8 cellular contexts compared by ENCODE assay signal in genomic region chr14:23555882-23556699, GRCh38. TPM values are rescaled to one million over a fixed set of nuclear protein-coding genes. Genes with fewer than 3 reads are reported as not detected.
A peak's percentile ranks its signal among the peaks of the same experiment; 100 is the strongest.
DNase-seq lines count a peak whose midpoint lies in the region; ATAC-seq and TF ChIP-seq lines count a peak whose summit lies in the region.

THTPA (plus strand) TSS chr14:23556271; CDS start chr14:23556758, 487 bp downstream.

- H4K20me1 ChIP-seq in BLaER1 = peaks cover 25% of the 10 kb centered on the region

- POLR2A ChIA-PET in activated CD4-positive, alpha-beta T cell treated with anti-CD3 and anti-CD28 coated beads, Interleukin-2, amount 10 ng/mL, durations not matched to agents 7 days and 5 days (lab: Charles Lee) = interaction anchor here (0.6 kb wide), 3 partner anchors 13 to 790 kb away, joined by 3 to 8 read pairs (median 3); no protein-coding TSS in a partner anchor

- WGBS in liver = 1% methylated on average over 54 of the region's 54 CpGs

- TF ChIP-seq RAD21 in liver (IDR thresholded peaks at IDR 0.05) = no peak

- no peaks in the 10 kb centered on the region for H3K9me3 Mint-ChIP-seq in activated CD4-positive, alpha-beta T cell treated with anti-CD3 and anti-CD28 coated beads, Interleukin-2, amount 10 ng/mL, durations not matched to agents 7 days and 5 days

- H3K36me3 Mint-ChIP-seq in activated CD4-positive, alpha-beta T cell treated with anti-CD3 and anti-CD28 coated beads, Interleukin-2, amount 10 ng/mL, durations not matched to agents 7 days and 5 days (ENCODE audit: low read depth) = peaks cover 23% of the 10 kb centered on the region

- H3K4me1 ChIP-seq in BLaER1 (peaks cover 39% of the 10 kb centered on the region), liver (ENCODE audit: control insufficient read depth in 4 of 4, insufficient read depth in 4 of 4, low read length in 3 of 4) (peaks cover 4 to 25% (median 18%) of the 10 kb centered on the region in 4 donors)

- ATAC-seq in GM19328 (IDR thresholded peaks at IDR 0.05; ENCODE audit: unreplicated experiment) (peak; percentile 86), HG03469 (IDR thresholded peaks at IDR 0.05; ENCODE audit: unreplicated experiment) (peak; percentile 75)

- H3K27ac Mint-ChIP-seq in activated CD4-positive, alpha-beta T cell treated with anti-CD3 and anti-CD28 coated beads, Interleukin-2, amount 10 ng/mL, durations not matched to agents 7 days and 5 days = peak within 1 kb of the TSS; percentile 96

- H3K9me3 ChIP-seq in BLaER1 (no peaks in the 10 kb centered on the region), liver (ENCODE audit: control insufficient read depth in 4 of 4, low read length in 3 of 4) (no peaks in the 10 kb centered on the region)

- DNase-seq in NCI-H69 (lab: John Stamatoyannopoulos, UW) = peak; percentile 97
- peak; percentile 96 for DNase-seq in activated CD4-positive, alpha-beta T cell treated with anti-CD3 and anti-CD28 coated beads, Interleukin-2, amount 10 ng/mL, durations not matched to agents 7 days and 5 days
- DNase-seq in dedifferentiated amniotic fluid mesenchymal stem cell (ENCODE audit: extremely low spot score) = peak; percentile 86
- DNase-seq in stimulated activated CD4-positive, alpha-beta T cell treated with anti-CD3 and anti-CD28 coated beads, Interleukin-4, amount 100 ng/mL, for 1 hour = peak; percentile 93

- H3K4me2 ChIP-seq in BLaER1 = peak within 1 kb of the TSS; percentile 94

- peaks cover 49% of the 10 kb centered on the region for H3K4me1 Mint-ChIP-seq in activated CD4-positive, alpha-beta T cell treated with anti-CD3 and anti-CD28 coated beads, Interleukin-2, amount 10 ng/mL, durations not matched to agents 7 days and 5 days

- CTCF ChIA-PET in activated CD4-positive, alpha-beta T cell treated with anti-CD3 and anti-CD28 coated beads, Interleukin-2, amount 10 ng/mL, durations not matched to agents 7 days and 5 days (lab: Charles Lee) = interaction anchor here (1.0 to 8.6 kb wide), 3 partner anchors 16 to 398 kb away, joined by 3 to 96 read pairs (median 6); partner anchors contain the start of gene DHRS4

- H3K9ac ChIP-seq in BLaER1 (peak within 1 kb of the TSS; percentile 89), liver (ENCODE audit: low read depth in 1 of 2, low read length in 2 of 2) (peak within 1 kb of the TSS; percentile 40 to 80)

- no peaks in the 10 kb centered on the region for H3K27me3 Mint-ChIP-seq in activated CD4-positive, alpha-beta T cell treated with anti-CD3 and anti-CD28 coated beads, Interleukin-2, amount 10 ng/mL, durations not matched to agents 7 days and 5 days

- H3K27ac ChIP-seq in BLaER1 = peak within 1 kb of the TSS; percentile 91
- H3K27ac ChIP-seq in liver (ENCODE audit: low read depth in 1 of 2, low read length in 2 of 2) = peak within 1 kb of the TSS; percentile 89 to 99

- H3K4me3 Mint-ChIP-seq in activated CD4-positive, alpha-beta T cell treated with anti-CD3 and anti-CD28 coated beads, Interleukin-2, amount 10 ng/mL, durations not matched to agents 7 days and 5 days = peak within 1 kb of the TSS; percentile 90

- peaks cover 32% of the 10 kb centered on the region for H3K36me3 ChIP-seq in BLaER1
- peaks cover 2 to 13% (median 6%) of the 10 kb centered on the region in 4 donors for H3K36me3 ChIP-seq in liver (ENCODE audit: control insufficient read depth in 4 of 4, insufficient read depth in 3 of 4, low read depth in 1 of 4, low read length in 3 of 4)

- no peaks in the 10 kb centered on the region for H3K27me3 ChIP-seq in BLaER1
- no peaks in the 10 kb centered on the region for H3K27me3 ChIP-seq in liver (ENCODE audit: control insufficient read depth in 4 of 4, insufficient read depth in 4 of 4, low read length in 3 of 4)

- H3K4me3 ChIP-seq in BLaER1 = peak within 1 kb of the TSS; percentile 80
- H3K4me3 ChIP-seq in liver (ENCODE audit: low read depth in 1 of 3, low read length in 3 of 3) = peak within 1 kb of the TSS; percentile 59 to 84 (median 75)

- no peak for TF ChIP-seq CTCF in liver (IDR thresholded peaks at IDR 0.05; ENCODE audit: low read depth, low read length, missing input control)

TF ChIP-seq in liver, 16 proteins besides CTCF, POLR2A, EP300 and RAD21:
- TF ChIP-seq RXRA (IDR thresholded peaks at IDR 0.05) (peak; percentile 45 to 59), EGR1 (IDR thresholded peaks at IDR 0.05; ENCODE audit: low read depth in 2 of 2) (no peak), JUND (IDR thresholded peaks at IDR 0.05) (no peak), ATF3 (IDR thresholded peaks at IDR 0.05) (no peak), NR2F2 (IDR thresholded peaks at IDR 0.05) (peak; percentile 66), REST (IDR thresholded peaks at IDR 0.05) (peak; percentile 52), YY1 (IDR thresholded peaks at IDR 0.05) (peak; percentile 99), GABPA (IDR thresholded peaks at IDR 0.05 in 1 of 2, conservative IDR thresholded peaks at IDR 0.05 in 1 of 2) (peak in 1 of 2 donors; percentile 85), SP1 (IDR thresholded peaks at IDR 0.05) (peak; percentile 68), FOXA1 (IDR thresholded peaks at IDR 0.05) (no peak), HNF4A (conservative IDR thresholded peaks at IDR 0.05) (peak; percentile 42 to 51), TAF1 (conservative IDR thresholded peaks at IDR 0.05) (peak; percentile 95), ZBTB33 (IDR thresholded peaks at IDR 0.05) (peak; percentile 97), HNF4G (IDR thresholded peaks at IDR 0.05) (peak; percentile 20)

RNA-seq across cellular contexts. Expression of gene THTPA, which starts in this region (rescaled TPM):
- total RNA-seq in activated CD4-positive, alpha-beta T cell treated with anti-CD3 and anti-CD28 coated beads, Interleukin-2, amount 10 ng/mL, durations not matched to agents 7 days and 5 days = 10 to 100 TPM in 1 of 2 experiments, 1 to 10 TPM in 1; 8.1 to 12.7 TPM
- total RNA-seq in liver = 10 to 100 TPM in 1 of 2 donors, 1 to 10 TPM in 1; 7.3 to 19.8 TPM
- 10 to 100 TPM in 1 of 2 donors, 1 to 10 TPM in 1; 9.6 to 10.2 TPM for polyA plus RNA-seq in liver

Comparison
In these comparisons a context has a peak if more than half of its experiments do, and no peak if none do; other contexts are left out.
1. Peak in every context shown above with its lines: DNase-seq, ATAC-seq, H3K4me3 ChIP-seq and H3K27ac ChIP-seq.